ENCODE assay signal across 10 cellular contexts in genomic region chr17:42251115-42251514, GRCh38. TPM values are rescaled to one million over a fixed set of nuclear protein-coding genes. Genes with fewer than 3 reads are reported as not detected.
DNase-seq lines count a peak whose midpoint lies in the region; ATAC-seq, FAIRE-seq and TF ChIP-seq lines count a peak whose summit lies in the region.
"Had no signal": no experiment of that assay in that cellular context is flagged by ENCODE, and none has a peak within 500 bp of the region (broad histone marks: within the 10 kb centered on the region; RNA-seq: fewer than 3 reads in every experiment).

No MANE protein-coding gene starts in this region.

- H3K4me1 Mint-ChIP-seq in progenitor cell of endocrine pancreas (ENCODE audit: low read depth) = peaks cover 10% of the 10 kb centered on the region

- no peaks in the 10 kb centered on the region for H3K27me3 Mint-ChIP-seq in progenitor cell of endocrine pancreas

- 72 to 75% methylated on average over 2 of the region's 2 CpGs for WGBS in pancreas, 2 donors

- H3K4me1 ChIP-seq in pancreas = peaks cover 4 to 27% (median 10%) of the 10 kb centered on the region in 3 donors

- no peaks in the 10 kb centered on the region for H3K36me3 Mint-ChIP-seq in progenitor cell of endocrine pancreas (ENCODE audit: insufficient read depth)

- no peak for FAIRE-seq in pancreas (lab: Jason Lieb, UNC)
- FAIRE-seq: endometrium had no signal

- ATAC-seq in pancreas (no peak), HG03039 (IDR thresholded peaks at IDR 0.05; ENCODE audit: unreplicated experiment) (no peak)

- H3K4me3 Mint-ChIP-seq in progenitor cell of endocrine pancreas (ENCODE audit: low read depth) = no peak overlapping the region

- TF ChIP-seq CTCF in dorsolateral prefrontal cortex (IDR thresholded peaks at IDR 0.05 in 54 of 56, conservative IDR thresholded peaks at IDR 0.05 in 2 of 56; ENCODE audit: low read depth in 1 of 56, partially characterized antibody in 56 of 56) = peak in 35 of 56 donors; percentile 7 to 48 (median 26)
- peak; percentile 32 for TF ChIP-seq CTCF in progenitor cell of endocrine pancreas (IDR thresholded peaks at IDR 0.05; ENCODE audit: unreplicated experiment)
- TF ChIP-seq CTCF in pancreas (IDR thresholded peaks at IDR 0.05) = no peak

- H3K27ac ChIP-seq in dorsolateral prefrontal cortex (peak overlapping the region in 2 of 59 donors; percentile 13 to 14), pancreas (no peak overlapping the region)

- intact Hi-C loops in dorsolateral prefrontal cortex (cut with DNase I) = no loop called here
- intact Hi-C loops in pancreas (cut with DNase I) = no loop called here

- no peaks in the 10 kb centered on the region for H3K9me3 ChIP-seq in pancreas

- H3K4me3 ChIP-seq in dorsolateral prefrontal cortex (no peak overlapping the region), pancreas (no peak overlapping the region)

- no peaks in the 10 kb centered on the region for H3K36me3 ChIP-seq in pancreas

- H3K27me3 ChIP-seq in dorsolateral prefrontal cortex = no peaks in the 10 kb centered on the region
- no peaks in the 10 kb centered on the region for H3K27me3 ChIP-seq in pancreas

- H3K27ac Mint-ChIP-seq in progenitor cell of endocrine pancreas = no peak overlapping the region

- DNase-seq in SIG-M5 treated with dmso at 0.1 percent for 504 hours (lab: John Stamatoyannopoulos, UW; ENCODE audit: unreplicated experiment) (peak; percentile 10), SIG-M5 (lab: John Stamatoyannopoulos, UW) (no peak), NOMO-1 treated with DMSO at 0.1 percent for 48 hours (lab: John Stamatoyannopoulos, UW; ENCODE audit: unreplicated experiment) (peak; percentile 61), dorsolateral prefrontal cortex (no peak), progenitor cell of endocrine pancreas (ENCODE audit: low spot score, unreplicated experiment) (no peak), mesenteric fat pad (ENCODE audit: low spot score) (no peak), pancreas (no peak)
- DNase-seq: T-helper 9 cell had no signal

- no peaks in the 10 kb centered on the region for H3K9me3 Mint-ChIP-seq in progenitor cell of endocrine pancreas (ENCODE audit: low read depth)

RNA-seq across cellular contexts. Expression of gene STAT5B, which starts 25.1 kb away (rescaled TPM):
- total RNA-seq in dorsolateral prefrontal cortex = 10 to 100 TPM; 45.7 to 81.6 (median 60.4) TPM
- total RNA-seq in progenitor cell of endocrine pancreas = 43.3 and 46.8 TPM in 2 replicates
- 106 TPM for total RNA-seq in mesenteric fat pad
- 10 to 100 TPM; 22.6 to 27.5 (median 24.2) TPM for total RNA-seq in pancreas
- polyA plus RNA-seq in pancreas = 10 to 100 TPM; 17.9 to 24.3 TPM

RNA-seq across cellular contexts. Expression of gene STAT5A, which starts 37.2 kb away (rescaled TPM):
- total RNA-seq in dorsolateral prefrontal cortex (10 to 100 TPM in 71 of 120 experiments, 1 to 10 TPM in 49; 4.4 to 25.7 (median 10.8) TPM), progenitor cell of endocrine pancreas (0.74 and 1.4 TPM in 2 replicates), mesenteric fat pad (130 TPM), pancreas (10 to 100 TPM; 13.1 to 19.8 (median 15.4) TPM)
- polyA plus RNA-seq in pancreas = 10 to 100 TPM; 10.5 to 12.6 TPM

RNA-seq across cellular contexts. Expression of gene GHDC, which starts 56.8 kb away (rescaled TPM):
- 10 to 100 TPM; 17.6 to 38.2 (median 23.9) TPM for total RNA-seq in dorsolateral prefrontal cortex
- 6.8 and 8.1 TPM in 2 replicates for total RNA-seq in progenitor cell of endocrine pancreas
- 20.0 TPM for total RNA-seq in mesenteric fat pad
- 10 to 100 TPM; 14.8 to 20.9 (median 17.1) TPM for total RNA-seq in pancreas
- 10 to 100 TPM; 19.4 to 21.6 TPM for polyA plus RNA-seq in pancreas

Comparison
In these comparisons a context has a peak if more than half of its experiments do, and no peak if none do; other contexts are left out.
1. DNase-seq: peak in SIG-M5 treated with dmso at 0.1 percent for 504 hours (single experiment) and NOMO-1 treated with DMSO at 0.1 percent for 48 hours (single experiment); none in SIG-M5 (single experiment), dorsolateral prefrontal cortex (0 of 10), progenitor cell of endocrine pancreas (single experiment), mesenteric fat pad (single experiment) and pancreas (0 of 6).
2. CTCF ChIP-seq: peak in dorsolateral prefrontal cortex (35 of 56) and progenitor cell of endocrine pancreas (single experiment); none in pancreas (0 of 4).